Comparison of ENCODE assay signal across 15 cellular contexts in the genomic region with DNA sequence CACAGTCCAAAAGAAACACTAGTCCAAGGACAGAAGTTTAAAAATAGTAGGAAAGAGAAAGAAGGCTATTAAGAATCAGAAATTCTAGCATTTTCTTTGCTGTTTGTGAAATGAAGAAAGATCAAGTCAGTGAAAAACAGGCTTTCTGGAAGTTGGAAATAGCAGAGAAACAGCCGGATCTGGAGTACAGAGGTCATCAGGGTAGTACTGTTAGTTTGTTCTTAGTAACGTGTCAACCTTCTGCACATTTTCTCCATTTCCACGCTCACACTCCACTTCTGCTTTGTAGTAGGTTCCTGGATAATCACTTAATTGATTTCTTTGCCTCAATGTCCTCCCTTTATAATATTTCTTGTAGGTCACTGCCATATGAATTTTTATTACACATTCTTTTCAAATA.
"Had no signal": no experiment of that assay in that cellular context is flagged by ENCODE, and none has a peak within 500 bp of the region (broad histone marks: within the 10 kb centered on the region; RNA-seq: fewer than 3 reads in every experiment).

No MANE protein-coding gene starts in this region.

- ATAC-seq: natural killer cell; stimulated activated naive CD8-positive, alpha-beta T cell treated with anti-CD3 and anti-CD28 coated beads, Interleukin-15, Interleukin-2, amounts not matched to agents 100 U/mL and 50 U/mL, for 24 hours had no signal

- H3K27ac ChIP-seq: breast epithelium, esophagus muscularis mucosa, tibial nerve, vagina had no signal

- H3K36me3 Mint-ChIP-seq: activated naive CD4-positive, alpha-beta T cell treated with anti-CD3 and anti-CD28 coated beads, Interleukin-2, amount 50 U/mL, for 24 hours; natural killer cell had no signal

- H3K4me3 ChIP-seq: breast epithelium, esophagus muscularis mucosa, tibial nerve, vagina had no signal

- H3K4me3 Mint-ChIP-seq: activated naive CD4-positive, alpha-beta T cell treated with anti-CD3 and anti-CD28 coated beads, Interleukin-2, amount 50 U/mL, for 24 hours; natural killer cell had no signal

- H3K4me1 ChIP-seq: breast epithelium, esophagus muscularis mucosa, vagina had no signal

- H3K27me3 ChIP-seq: breast epithelium, esophagus muscularis mucosa, tibial nerve, vagina had no signal

- H3K27me3 Mint-ChIP-seq: activated naive CD4-positive, alpha-beta T cell treated with anti-CD3 and anti-CD28 coated beads, Interleukin-2, amount 50 U/mL, for 24 hours had no signal

- H3K9me3 Mint-ChIP-seq: activated naive CD4-positive, alpha-beta T cell treated with anti-CD3 and anti-CD28 coated beads, Interleukin-2, amount 50 U/mL, for 24 hours had no signal

- H3K27ac Mint-ChIP-seq: activated naive CD4-positive, alpha-beta T cell treated with anti-CD3 and anti-CD28 coated beads, Interleukin-2, amount 50 U/mL, for 24 hours; natural killer cell had no signal

- DNase-seq: activated CD4-positive, alpha-beta T cell treated with anti-CD3 and anti-CD28 coated beads, Interleukin-2, amount 50 U/mL, for 4 hours; activated gamma-delta T cell; effector CD4-positive, alpha-beta T cell; natural killer cell; nucleus accumbens; posterior cingulate gyrus; stimulated activated CD4-positive, alpha-beta T cell treated with anti-CD3 and anti-CD28 coated beads, Interleukin-12 subunit alpha, Interleukin-12 subunit beta, amount 100 ng/mL, for 4 hours; stimulated activated CD4-positive, alpha-beta T cell treated with anti-CD3 and anti-CD28 coated beads, Interleukin-1b, Interleukin-23, amount 100 ng/mL, for 48 hours; stimulated activated naive CD8-positive, alpha-beta T cell treated with anti-CD3 and anti-CD28 coated beads, Interleukin-15, Interleukin-2, amounts not matched to agents 100 U/mL and 50 U/mL, for 24 hours; substantia nigra had no signal

- H3K4me1 Mint-ChIP-seq: activated naive CD4-positive, alpha-beta T cell treated with anti-CD3 and anti-CD28 coated beads, Interleukin-2, amount 50 U/mL, for 24 hours; natural killer cell had no signal

- H3K36me3 ChIP-seq: breast epithelium, esophagus muscularis mucosa, tibial nerve, vagina had no signal

- H3K9me3 ChIP-seq: esophagus muscularis mucosa, tibial nerve, vagina had no signal
